In the genomic region with DNA sequence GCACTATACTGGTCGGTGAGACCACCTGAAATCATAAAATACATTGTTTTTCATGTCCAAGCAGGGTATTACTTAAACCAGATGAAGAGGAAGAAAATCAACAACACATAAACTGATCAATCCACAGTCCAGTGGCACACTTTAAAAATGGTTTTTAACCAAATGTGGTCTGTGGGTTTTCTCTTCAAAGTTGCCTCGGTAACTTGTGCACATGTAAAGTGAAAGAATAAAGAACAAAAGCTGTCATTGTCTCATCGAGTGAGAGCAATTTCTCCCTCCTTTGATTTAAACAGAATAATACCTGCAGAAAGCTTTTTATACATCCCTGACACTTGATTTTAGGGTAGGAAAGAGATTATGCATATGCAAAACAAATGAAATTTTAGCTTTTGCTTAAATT, we compare ENCODE assay signal across 13 cellular contexts. TPM values are rescaled to one million over a fixed set of nuclear protein-coding genes. Genes with fewer than 3 reads are reported as not detected.
DNase-seq lines count a peak whose midpoint lies in the region; ATAC-seq, FAIRE-seq and TF ChIP-seq lines count a peak whose summit lies in the region.
"Had no signal": no experiment of that assay in that cellular context is flagged by ENCODE, and none has a peak within 500 bp of the region (broad histone marks: within the 10 kb centered on the region; RNA-seq: fewer than 3 reads in every experiment).

No MANE protein-coding gene starts in this region.

- peaks cover 80% of the 10 kb centered on the region for H3K79me2 ChIP-seq in keratinocyte (ENCODE audit: control insufficient read depth, insufficient read depth, low read length)

- TF ChIP-seq CTCF in keratinocyte (optimal IDR thresholded peaks at IDR 0.05 in 1 of 3, IDR thresholded peaks at IDR 0.05 in 1 of 3, conservative IDR thresholded peaks at IDR 0.05 in 1 of 3; ENCODE audit: extremely low read depth in 1 of 3, insufficient read depth in 2 of 3, low read length in 3 of 3) (no peak), prostate gland (IDR thresholded peaks at IDR 0.05) (no peak), body of pancreas (IDR thresholded peaks at IDR 0.05) (no peak)

- H3K27me3 ChIP-seq in keratinocyte (ENCODE audit: control insufficient read depth, extremely low read depth, insufficient read depth, low read length): no peaks in the 10 kb centered on the region
- no peaks in the 10 kb centered on the region for H3K27me3 ChIP-seq in prostate gland (replicated peaks; ENCODE audit: insufficient read depth)
- H3K27me3 ChIP-seq in body of pancreas: no peaks in the 10 kb centered on the region
- H3K27me3 ChIP-seq: neutrophil had no signal

- WGBS in prostate gland: 51% methylated on average over 3 of the region's 3 CpGs
- 52 to 58% methylated on average over 3 of the region's 3 CpGs for WGBS in body of pancreas, 2 donors

- H3K36me3 ChIP-seq in keratinocyte (ENCODE audit: control insufficient read depth in 2 of 2, extremely low read depth in 1 of 2, insufficient read depth in 2 of 2, low read length in 2 of 2) (peaks cover 0 to 1% of the 10 kb centered on the region in 2 experiments), prostate gland (no peaks in the 10 kb centered on the region), body of pancreas (replicated peaks in 1 of 2; ENCODE audit: insufficient read depth in 1 of 2, low read depth in 2 of 2) (no peaks in the 10 kb centered on the region)
- H3K36me3 ChIP-seq: neutrophil had no signal

- no peak for TF ChIP-seq POLR2A in prostate gland (IDR thresholded peaks at IDR 0.05)
- no peak for TF ChIP-seq POLR2A in body of pancreas (IDR thresholded peaks at IDR 0.05)

- H4K20me1 ChIP-seq in keratinocyte (ENCODE audit: control insufficient read depth, extremely low read depth, insufficient read depth, low read length): no peaks in the 10 kb centered on the region

- intact Hi-C loops in prostate gland (cut with DNase I): loop anchor here (10.0 kb wide), 2 partner anchors 189 to 1321 kb away; no protein-coding TSS in a partner anchor
- intact Hi-C loops in body of pancreas (cut with DNase I): no loop called here
- intact Hi-C loops in left colon (cut with DNase I, micrococcal nuclease): no loop called here

- DNase-seq in COLO829 (ENCODE audit: low spot score) (peak; percentile 29), astrocyte of the hippocampus (ENCODE audit: low read depth, low spot score) (peak; percentile 23), keratinocyte (ENCODE audit: low read depth, low spot score) (no peak), prostate gland (ENCODE audit: low spot score) (no peak), NCI-H524 (lab: John Stamatoyannopoulos, UW) (no peak), body of pancreas (no peak), left colon (no peak), amygdala (lab: John Stamatoyannopoulos, UW) (no peak)
- DNase-seq: activated T-cell treated with anti-CD3 and anti-CD28 coated beads, Interleukin-2, amount 50 U/mL, for 1 hour; aorta; DMS79 treated with DMSO at 0.1 percent for 48 hours; Right ventricle myocardium superior had no signal

- peak overlapping the region; percentile 62 to 93 (median 91) for H3K4me3 ChIP-seq in keratinocyte (ENCODE audit: control insufficient read depth in 2 of 3, extremely low read depth in 1 of 3, insufficient read depth in 2 of 3, low read depth in 1 of 3, low read length in 3 of 3)
- H3K4me3 ChIP-seq in prostate gland: peak overlapping the region; percentile 7 to 37
- no peak overlapping the region for H3K4me3 ChIP-seq in body of pancreas

- H3K9me1 ChIP-seq in keratinocyte (ENCODE audit: control insufficient read depth, extremely low read depth, insufficient read depth, low read length): no peaks in the 10 kb centered on the region

- no peak for ATAC-seq in body of pancreas
- no peak for ATAC-seq in left colon

- no peak for FAIRE-seq in keratinocyte (lab: Jason Lieb, UNC)

- H3K27ac ChIP-seq in keratinocyte (ENCODE audit: control insufficient read depth, insufficient read depth, low read length): peak overlapping the region; percentile 95
- no peak overlapping the region for H3K27ac ChIP-seq in prostate gland
- H3K27ac ChIP-seq in body of pancreas: no peak overlapping the region
- H3K27ac ChIP-seq: neutrophil had no signal

- dilution Hi-C loops in keratinocyte (cut with MboI; ENCODE audit: extremely low pct_ligation_motif_present, low sequenced_read_pairs): loop anchor here (25.0 kb wide), 1 partner anchor 379 kb away; no protein-coding TSS in a partner anchor

- no peaks in the 10 kb centered on the region for H3K9me3 ChIP-seq in keratinocyte (ENCODE audit: control insufficient read depth, low read depth, low read length)
- H3K9me3 ChIP-seq in prostate gland: no peaks in the 10 kb centered on the region
- no peaks in the 10 kb centered on the region for H3K9me3 ChIP-seq in body of pancreas
- H3K9me3 ChIP-seq: neutrophil had no signal

- peak overlapping the region; percentile 94 for H3K9ac ChIP-seq in keratinocyte (ENCODE audit: control insufficient read depth, extremely low read depth, insufficient read depth, low read length)

- peak overlapping the region; percentile 94 for H3K4me2 ChIP-seq in keratinocyte (ENCODE audit: control insufficient read depth, extremely low read depth, insufficient read depth, low read depth, low read length)

- no peak overlapping the region for H2AFZ ChIP-seq in keratinocyte (ENCODE audit: control insufficient read depth, low read length)

- H3K4me1 ChIP-seq in keratinocyte (ENCODE audit: control insufficient read depth, extremely low read depth, insufficient read depth, low read length): peaks cover 14% of the 10 kb centered on the region
- H3K4me1 ChIP-seq in prostate gland (replicated peaks): no peaks in the 10 kb centered on the region
- peaks cover 4% of the 10 kb centered on the region for H3K4me1 ChIP-seq in body of pancreas

RNA-seq across cellular contexts. Expression of gene FLRT3, which starts 3.7 kb away (rescaled TPM):
- polyA plus RNA-seq in keratinocyte: 69.7 to 123 TPM (median 91.7 TPM) in 3 replicates
- polyA plus RNA-seq in keratinocyte (2011; ENCODE audit: low read depth): 26.0 TPM
- polyA plus RNA-seq in keratinocyte (2011; cell fraction: cytosol; rRNA removed): 19.7 and 39.9 TPM in 2 replicates
- 161 and 172 TPM in 2 replicates for polyA plus RNA-seq in keratinocyte (2011; cell fraction: nucleus; rRNA removed)
- 25.7 and 51.0 TPM in 2 replicates for polyA plus RNA-seq in keratinocyte (2012; ENCODE audit: low replicate concordance)
- 39.2 to 159 TPM (median 142 TPM) in 3 replicates for polyA minus RNA-seq in keratinocyte
- polyA minus RNA-seq in keratinocyte (2011; cell fraction: cytosol; rRNA and poly(A)+ RNA removed): 40.3 TPM
- polyA minus RNA-seq in keratinocyte (2011; cell fraction: nucleus; rRNA and poly(A)+ RNA removed): 147 and 284 TPM in 2 replicates
- total RNA-seq in prostate gland: 10 to 100 TPM; 22.2 to 43.0 TPM
- 10 to 100 TPM in 1 of 2 donors, 1 to 10 TPM in 1; 3.1 to 21.1 TPM for total RNA-seq in body of pancreas
- total RNA-seq in left colon: 1 to 10 TPM; 1.3 to 4.2 TPM

Comparison
In these comparisons a context has a peak if more than half of its experiments do, and no peak if none do; other contexts are left out.
1. DNase-seq: peak in COLO829 (single experiment) and astrocyte of the hippocampus (single experiment); none in keratinocyte (single experiment), prostate gland (single experiment), NCI-H524 (0 of 2), body of pancreas (0 of 4), left colon (0 of 2) and amygdala (0 of 56).
2. H3K4me3 ChIP-seq: peak in keratinocyte (3 of 3) and prostate gland (2 of 2); none in body of pancreas (0 of 2).